ENCODE assay signal across 27 cellular contexts in genomic region chr17:63792055-63792729, GRCh38.
"Had no signal": no experiment of that assay in that cellular context is flagged by ENCODE, and none has a peak within 500 bp of the region (broad histone marks: within the 10 kb centered on the region; RNA-seq: fewer than 3 reads in every experiment).

No MANE protein-coding gene starts in this region.

- H3K4me3 Mint-ChIP-seq: central memory CD8-positive, alpha-beta T cell; dendritic cell treated with granulocyte-macrophage colony-stimulating factor and Interleukin-4, amounts not matched to agents 40 ng/mL and 50 ng/mL, for 4 days; endodermal cell; natural killer cell; neural progenitor cell; stimulated activated effector memory CD8-positive, alpha-beta T cell treated with anti-CD3 and anti-CD28 coated beads, Interleukin-12 subunit alpha, Interleukin-12 subunit beta, amount 100 ng/mL, for 72 hours; stimulated activated naive CD8-positive, alpha-beta T cell treated with anti-CD3 and anti-CD28 coated beads, Interleukin-15, amount 100 ng/mL, for 72 hours; T-cell had no signal

- H3K27me3 ChIP-seq: gastrocnemius medialis, hepatocyte, neural progenitor cell, sigmoid colon, thyroid gland, upper lobe of left lung had no signal

- DNase-seq: activated CD4-positive, alpha-beta T cell treated with anti-CD3 and anti-CD28 coated beads for 4 hours; activated CD4-positive, alpha-beta T cell treated with anti-CD3 and anti-CD28 coated beads, Interleukin-2, amount 50 U/mL, for 4 hours; activated CD8-positive, alpha-beta memory T cell treated with anti-CD3 and anti-CD28 coated beads, Interleukin-2, amount 50 U/mL, for 4 hours; activated naive CD4-positive, alpha-beta T cell; activated T-cell treated with anti-CD3 and anti-CD28 coated beads, Interleukin-2, amount 50 U/mL, for 48 hours; amniotic stem cell; endodermal cell; gastrocnemius medialis; islet precursor cell; left cardiac atrium; left ventricle myocardium superior; natural killer cell; occipital lobe; psoas muscle; sigmoid colon; small intestine; stimulated activated CD4-positive, alpha-beta T cell treated with anti-CD3 and anti-CD28 coated beads, Interleukin-4, amount 100 ng/mL, for 24 hours; stimulated activated naive CD8-positive, alpha-beta T cell treated with anti-CD3 and anti-CD28 coated beads, Interleukin-15, amount 100 ng/mL, for 72 hours; T-cell; thyroid gland; upper lobe of left lung had no signal

- H3K27me3 Mint-ChIP-seq: central memory CD8-positive, alpha-beta T cell; dendritic cell treated with granulocyte-macrophage colony-stimulating factor and Interleukin-4, amounts not matched to agents 40 ng/mL and 50 ng/mL, for 4 days; stimulated activated naive CD8-positive, alpha-beta T cell treated with anti-CD3 and anti-CD28 coated beads, Interleukin-15, amount 100 ng/mL, for 72 hours; T-cell had no signal

- H3K27ac ChIP-seq: gastrocnemius medialis, hepatocyte, neural progenitor cell, parathyroid adenoma, psoas muscle, sigmoid colon, thyroid gland, upper lobe of left lung had no signal

- H2AFZ ChIP-seq: hepatocyte, neural progenitor cell, parathyroid adenoma had no signal

- ATAC-seq: gastrocnemius medialis; left cardiac atrium; left ventricle myocardium superior; natural killer cell; psoas muscle; stimulated activated effector memory CD8-positive, alpha-beta T cell treated with anti-CD3 and anti-CD28 coated beads, Interleukin-12 subunit alpha, Interleukin-12 subunit beta, amount 100 ng/mL, for 72 hours; stimulated activated naive CD8-positive, alpha-beta T cell treated with anti-CD3 and anti-CD28 coated beads, Interleukin-15, amount 100 ng/mL, for 72 hours; T-cell had no signal

- H3K9me3 Mint-ChIP-seq: central memory CD8-positive, alpha-beta T cell; dendritic cell treated with granulocyte-macrophage colony-stimulating factor and Interleukin-4, amounts not matched to agents 40 ng/mL and 50 ng/mL, for 4 days; endodermal cell; natural killer cell; neural progenitor cell; stimulated activated effector memory CD8-positive, alpha-beta T cell treated with anti-CD3 and anti-CD28 coated beads, Interleukin-12 subunit alpha, Interleukin-12 subunit beta, amount 100 ng/mL, for 72 hours; stimulated activated naive CD8-positive, alpha-beta T cell treated with anti-CD3 and anti-CD28 coated beads, Interleukin-15, amount 100 ng/mL, for 72 hours; T-cell had no signal

- H3K4me1 ChIP-seq: gastrocnemius medialis, neural progenitor cell, parathyroid adenoma, psoas muscle, sigmoid colon, thyroid gland, upper lobe of left lung had no signal

- H3K4me2 ChIP-seq: hepatocyte, neural progenitor cell had no signal

- H3K27ac Mint-ChIP-seq: dendritic cell treated with granulocyte-macrophage colony-stimulating factor and Interleukin-4, amounts not matched to agents 40 ng/mL and 50 ng/mL, for 4 days; endodermal cell; natural killer cell; neural progenitor cell; stimulated activated effector memory CD8-positive, alpha-beta T cell treated with anti-CD3 and anti-CD28 coated beads, Interleukin-12 subunit alpha, Interleukin-12 subunit beta, amount 100 ng/mL, for 72 hours; stimulated activated naive CD8-positive, alpha-beta T cell treated with anti-CD3 and anti-CD28 coated beads, Interleukin-15, amount 100 ng/mL, for 72 hours had no signal

- H3K9me3 ChIP-seq: gastrocnemius medialis, psoas muscle, sigmoid colon, thyroid gland, upper lobe of left lung had no signal

- H3K4me1 Mint-ChIP-seq: endodermal cell; neural progenitor cell; stimulated activated effector memory CD8-positive, alpha-beta T cell treated with anti-CD3 and anti-CD28 coated beads, Interleukin-12 subunit alpha, Interleukin-12 subunit beta, amount 100 ng/mL, for 72 hours; stimulated activated naive CD8-positive, alpha-beta T cell treated with anti-CD3 and anti-CD28 coated beads, Interleukin-15, amount 100 ng/mL, for 72 hours had no signal

- H3K4me3 ChIP-seq: gastrocnemius medialis, hepatocyte, neural progenitor cell, psoas muscle, sigmoid colon, thyroid gland, upper lobe of left lung had no signal
